In the genomic region with DNA sequence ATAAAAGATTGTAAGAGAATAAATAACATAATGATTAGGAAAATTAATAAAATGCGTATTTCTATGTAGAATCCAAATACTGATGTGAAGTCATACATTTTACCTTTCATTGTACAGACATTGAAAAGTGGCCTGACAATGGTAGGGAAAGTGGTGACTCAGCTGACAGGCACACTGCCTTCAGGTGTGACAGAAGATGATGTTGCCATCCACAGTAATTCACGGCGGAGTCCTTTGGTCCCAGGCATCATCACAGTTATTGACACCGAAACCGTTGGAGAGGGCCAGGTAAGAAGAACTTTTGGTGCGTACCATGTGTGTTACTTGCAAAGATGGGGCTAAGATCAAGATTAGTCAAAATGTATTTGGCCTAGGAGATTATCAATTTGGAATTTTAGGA, we compare ENCODE assay signal across 27 cellular contexts.
"Had no signal": no experiment of that assay in that cellular context is flagged by ENCODE, and none has a peak within 500 bp of the region (broad histone marks: within the 10 kb centered on the region; RNA-seq: fewer than 3 reads in every experiment).

No MANE protein-coding gene starts in this region.

- H3K4me1 ChIP-seq: esophagus muscularis mucosa, lower lobe of right lung, neural progenitor cell, parathyroid adenoma, right lobe of liver, suprapubic skin, transverse colon had no signal

- H2AFZ ChIP-seq: neural progenitor cell, parathyroid adenoma had no signal

- H3K79me2 ChIP-seq: parathyroid adenoma had no signal

- H3K9me3 Mint-ChIP-seq: memory B cell; neural progenitor cell; stimulated activated naive CD8-positive, alpha-beta T cell treated with anti-CD3 and anti-CD28 coated beads, Interleukin-15, amount 100 ng/mL, for 72 hours had no signal

- H3K4me1 Mint-ChIP-seq: memory B cell; naive B cell; nephron; neural progenitor cell; stimulated activated naive CD8-positive, alpha-beta T cell treated with anti-CD3 and anti-CD28 coated beads, Interleukin-15, amount 100 ng/mL, for 72 hours had no signal

- H3K4me3 ChIP-seq: dorsolateral prefrontal cortex, esophagus muscularis mucosa, lower lobe of right lung, mucosa of descending colon, neural progenitor cell, right lobe of liver, suprapubic skin, transverse colon had no signal

- H3K9ac ChIP-seq: neural progenitor cell, parathyroid adenoma had no signal

- DNase-seq: central memory CD4-positive, alpha-beta T cell; dorsolateral prefrontal cortex; effector CD4-positive, alpha-beta T cell; endodermal cell; foreskin melanocyte; head of caudate nucleus; kidney glomerular epithelial cell; left ventricle myocardium superior; lower lobe of right lung; mucosa of descending colon; naive B cell; right lobe of liver; small intestine; stimulated activated CD4-positive, alpha-beta T cell treated with anti-CD3 and anti-CD28 coated beads, Interleukin-15, amount 100 ng/mL, for 24 hours; stimulated activated CD4-positive, alpha-beta T cell treated with anti-CD3 and anti-CD28 coated beads, Interleukin-2, amount 100 ng/mL, for 48 hours; stimulated activated CD8-positive, alpha-beta memory T cell treated with anti-CD3 and anti-CD28 coated beads, Interleukin-4, amount 100 ng/mL, for 48 hours; stimulated activated naive CD4-positive, alpha-beta T cell; stimulated activated naive CD8-positive, alpha-beta T cell treated with anti-CD3 and anti-CD28 coated beads, Interleukin-15, amount 100 ng/mL, for 72 hours; transverse colon had no signal

- H3K27me3 ChIP-seq: dorsolateral prefrontal cortex, esophagus muscularis mucosa, neural progenitor cell, right lobe of liver, suprapubic skin, transverse colon had no signal

- H3K27ac Mint-ChIP-seq: endodermal cell; memory B cell; mesothelial cell of epicardium; naive B cell; nephron; neural progenitor cell; progenitor cell of endocrine pancreas; stimulated activated naive CD8-positive, alpha-beta T cell treated with anti-CD3 and anti-CD28 coated beads, Interleukin-15, amount 100 ng/mL, for 72 hours had no signal

- H3K27ac ChIP-seq: dorsolateral prefrontal cortex, esophagus muscularis mucosa, lower lobe of right lung, neural progenitor cell, parathyroid adenoma, right lobe of liver, suprapubic skin, transverse colon had no signal

- H3K36me3 Mint-ChIP-seq: neural progenitor cell had no signal

- H3K36me3 ChIP-seq: lower lobe of right lung, right lobe of liver, transverse colon had no signal

- H3K4me3 Mint-ChIP-seq: endodermal cell; memory B cell; mesothelial cell of epicardium; naive B cell; nephron; neural progenitor cell; stimulated activated naive CD8-positive, alpha-beta T cell treated with anti-CD3 and anti-CD28 coated beads, Interleukin-15, amount 100 ng/mL, for 72 hours had no signal

- H3K9me3 ChIP-seq: right lobe of liver, suprapubic skin had no signal

- H3K27me3 Mint-ChIP-seq: memory B cell; naive B cell; progenitor cell of endocrine pancreas; stimulated activated naive CD8-positive, alpha-beta T cell treated with anti-CD3 and anti-CD28 coated beads, Interleukin-15, amount 100 ng/mL, for 72 hours had no signal

- H3K4me2 ChIP-seq: neural progenitor cell had no signal

- ATAC-seq: left ventricle myocardium superior; lower lobe of right lung; mucosa of descending colon; right lobe of liver; stimulated activated naive CD8-positive, alpha-beta T cell treated with anti-CD3 and anti-CD28 coated beads, Interleukin-15, amount 100 ng/mL, for 72 hours had no signal
